Comparison of ENCODE assay signal across 16 cellular contexts in the genomic region with DNA sequence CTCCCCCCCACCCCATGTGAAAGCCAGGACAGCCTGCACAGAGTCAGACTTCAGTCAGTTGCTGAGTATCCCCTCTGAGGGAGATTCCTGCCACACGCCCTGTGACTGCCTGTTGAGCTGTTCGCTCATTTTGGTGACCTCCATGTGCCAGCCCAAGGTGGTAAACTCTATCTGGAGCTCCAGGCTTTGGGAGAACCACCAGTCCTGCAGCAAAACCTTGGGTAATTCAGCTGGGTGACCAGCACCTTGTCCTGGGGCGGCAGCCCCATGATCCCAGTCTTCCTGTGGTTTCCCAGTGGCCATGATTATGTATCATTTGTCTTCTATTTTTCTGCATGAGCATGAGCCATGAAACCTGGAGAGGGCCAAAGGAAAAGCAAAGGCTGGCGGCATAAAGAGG.
A peak's percentile ranks its signal among the peaks of the same experiment; 100 is the strongest.
DNase-seq lines count a peak whose midpoint lies in the region; TF ChIP-seq lines count a peak whose summit lies in the region.
"Had no signal": no experiment of that assay in that cellular context is flagged by ENCODE, and none has a peak within 500 bp of the region (broad histone marks: within the 10 kb centered on the region; RNA-seq: fewer than 3 reads in every experiment).

No MANE protein-coding gene starts in this region.

- no peaks in the 10 kb centered on the region for H3K36me3 ChIP-seq in adipocyte (ENCODE audit: control insufficient read depth, insufficient read depth, low read length, severe bottlenecking)
- H3K36me3 ChIP-seq in mucosa of rectum (ENCODE audit: control insufficient read depth in 2 of 2, insufficient read depth in 2 of 2, low read length in 2 of 2), result no peaks in the 10 kb centered on the region
- H3K36me3 ChIP-seq in subcutaneous abdominal adipose tissue (ENCODE audit: control insufficient read depth in 5 of 5, insufficient read depth in 5 of 5, low read length in 5 of 5), result peaks cover 0 to 2% (median 0%) of the 10 kb centered on the region in 5 donors
- no peaks in the 10 kb centered on the region for H3K36me3 ChIP-seq in testis (ENCODE audit: low read depth, missing control alignments)
- H3K36me3 ChIP-seq: esophagus squamous epithelium had no signal

- peaks cover 10% of the 10 kb centered on the region for H3K27me3 ChIP-seq in adipocyte (replicated peaks; ENCODE audit: control insufficient read depth, insufficient read depth, low read length)
- H3K27me3 ChIP-seq in mucosa of rectum (ENCODE audit: control insufficient read depth in 2 of 2, insufficient read depth in 2 of 2, low read length in 2 of 2), result no peaks in the 10 kb centered on the region
- peaks cover 0 to 5% (median 4%) of the 10 kb centered on the region in 5 donors for H3K27me3 ChIP-seq in subcutaneous abdominal adipose tissue (ENCODE audit: control insufficient read depth in 5 of 5, insufficient read depth in 4 of 5, low read length in 5 of 5)
- no peaks in the 10 kb centered on the region for H3K27me3 ChIP-seq in testis
- H3K27me3 ChIP-seq: esophagus squamous epithelium had no signal

- H3K4me1 Mint-ChIP-seq in activated T-cell treated with anti-CD3 and anti-CD28 coated beads, Interleukin-2, amount 50 U/mL, for 24 hours (ENCODE audit: low read depth), result peaks cover 56% of the 10 kb centered on the region

- H3K9me3 ChIP-seq in adipocyte (ENCODE audit: control insufficient read depth, low read length), result no peaks in the 10 kb centered on the region
- H3K9me3 ChIP-seq in mucosa of rectum (ENCODE audit: control insufficient read depth in 2 of 2, low read length in 2 of 2), result no peaks in the 10 kb centered on the region
- no peaks in the 10 kb centered on the region for H3K9me3 ChIP-seq in subcutaneous abdominal adipose tissue (ENCODE audit: control insufficient read depth in 5 of 5, low read length in 5 of 5)
- no peaks in the 10 kb centered on the region for H3K9me3 ChIP-seq in testis
- H3K9me3 ChIP-seq: esophagus squamous epithelium had no signal

- intact Hi-C loops in testis (cut with DNase I; ENCODE audit: low total_unique reads), result no loop called here

- no peak overlapping the region for H3K27ac Mint-ChIP-seq in activated T-cell treated with anti-CD3 and anti-CD28 coated beads, Interleukin-2, amount 50 U/mL, for 24 hours

- H3K27me3 Mint-ChIP-seq in activated T-cell treated with anti-CD3 and anti-CD28 coated beads, Interleukin-2, amount 50 U/mL, for 24 hours, result peaks cover 4% of the 10 kb centered on the region
- H3K27me3 Mint-ChIP-seq: brain had no signal

- DNase-seq in activated T-cell treated with anti-CD3 and anti-CD28 coated beads, Interleukin-2, amount 50 U/mL, for 24 hours, result peak; percentile 28
- DNase-seq in activated T-cell treated with anti-CD3 and anti-CD28 coated beads for 4 hours, result no peak
- no peak for DNase-seq in adipocyte (ENCODE audit: low read depth)
- DNase-seq in NCI-H345 treated with DMSO at 0.1 percent for 48 hours (lab: John Stamatoyannopoulos, UW; ENCODE audit: unreplicated experiment), result no peak
- DNase-seq in testis, result no peak
- no peak for DNase-seq in NCI-H187 treated with DMSO at 0.1 percent for 48 hours (lab: John Stamatoyannopoulos, UW)
- DNase-seq: activated CD4-positive, alpha-beta T cell treated with anti-CD3 and anti-CD28 coated beads for 1 hour; activated CD8-positive, alpha-beta memory T cell treated with anti-CD3 and anti-CD28 coated beads, Interleukin-2, amount 50 U/mL, for 4 hours; esophagus squamous epithelium; Right ventricle myocardium superior had no signal

- H3K27ac ChIP-seq in mucosa of rectum (ENCODE audit: low read depth in 2 of 2, low read length in 2 of 2) (no peak overlapping the region), subcutaneous abdominal adipose tissue (ENCODE audit: low read depth, low read length) (no peak overlapping the region), testis (no peak overlapping the region)

- H3K9ac ChIP-seq in adipocyte (ENCODE audit: low read length) (no peak overlapping the region), mucosa of rectum (ENCODE audit: low read depth in 1 of 2, low read length in 2 of 2) (no peak overlapping the region), subcutaneous abdominal adipose tissue (ENCODE audit: low read length in 5 of 5) (no peak overlapping the region)

- TF ChIP-seq CTCF in testis (IDR thresholded peaks at IDR 0.05), result no peak

- peak overlapping the region; percentile 87 for H3K4me3 ChIP-seq in adipocyte (ENCODE audit: low read length)
- H3K4me3 ChIP-seq in mucosa of rectum (ENCODE audit: low read length in 2 of 2), result peak overlapping the region; percentile 48 to 74
- peak overlapping the region; percentile 78 to 94 (median 81) for H3K4me3 ChIP-seq in subcutaneous abdominal adipose tissue (ENCODE audit: low read depth in 1 of 5, low read length in 5 of 5)
- H3K4me3 ChIP-seq in testis, result no peak overlapping the region
- H3K4me3 ChIP-seq: GM23338 had no signal

- H3K4me1 ChIP-seq in adipocyte (ENCODE audit: control insufficient read depth, insufficient read depth, low read length) (peaks cover 11% of the 10 kb centered on the region), mucosa of rectum (ENCODE audit: control insufficient read depth in 2 of 2, insufficient read depth in 2 of 2, low read length in 2 of 2) (peaks cover 0 to 2% of the 10 kb centered on the region in 2 donors), subcutaneous abdominal adipose tissue (ENCODE audit: control insufficient read depth in 5 of 5, insufficient read depth in 5 of 5, low read length in 5 of 5) (peaks cover 0 to 34% (median 30%) of the 10 kb centered on the region in 5 donors), testis (no peaks in the 10 kb centered on the region)

- no peaks in the 10 kb centered on the region for H3K9me3 Mint-ChIP-seq in activated T-cell treated with anti-CD3 and anti-CD28 coated beads, Interleukin-2, amount 50 U/mL, for 24 hours
- H3K9me3 Mint-ChIP-seq: activated naive CD4-positive, alpha-beta T cell treated with anti-CD3 and anti-CD28 coated beads, Interleukin-2, amount 50 U/mL, for 72 hours; GM23338; stimulated activated effector memory CD8-positive, alpha-beta T cell treated with anti-CD3 and anti-CD28 coated beads, Interleukin-12 subunit alpha, Interleukin-12 subunit beta, amount 100 ng/mL, for 72 hours had no signal

- 96 to 100% methylated on average over 1 to 4 of the region's 4 CpGs for WGBS in testis, 2 donors

- peak overlapping the region; percentile 84 for H3K4me3 Mint-ChIP-seq in activated T-cell treated with anti-CD3 and anti-CD28 coated beads, Interleukin-2, amount 50 U/mL, for 24 hours
- H3K4me3 Mint-ChIP-seq: brain, GM23338 had no signal

- no peak for TF ChIP-seq POLR2A in testis (IDR thresholded peaks at IDR 0.05)

- H3K36me3 Mint-ChIP-seq in activated T-cell treated with anti-CD3 and anti-CD28 coated beads, Interleukin-2, amount 50 U/mL, for 24 hours (ENCODE audit: low read depth), result peaks cover 11% of the 10 kb centered on the region

Comparison
In these comparisons a context has a peak if more than half of its experiments do, and no peak if none do; other contexts are left out.
1. H3K4me3 ChIP-seq: peak in adipocyte (single experiment), mucosa of rectum (2 of 2) and subcutaneous abdominal adipose tissue (5 of 5); none in testis (0 of 2).